In the genomic region with DNA sequence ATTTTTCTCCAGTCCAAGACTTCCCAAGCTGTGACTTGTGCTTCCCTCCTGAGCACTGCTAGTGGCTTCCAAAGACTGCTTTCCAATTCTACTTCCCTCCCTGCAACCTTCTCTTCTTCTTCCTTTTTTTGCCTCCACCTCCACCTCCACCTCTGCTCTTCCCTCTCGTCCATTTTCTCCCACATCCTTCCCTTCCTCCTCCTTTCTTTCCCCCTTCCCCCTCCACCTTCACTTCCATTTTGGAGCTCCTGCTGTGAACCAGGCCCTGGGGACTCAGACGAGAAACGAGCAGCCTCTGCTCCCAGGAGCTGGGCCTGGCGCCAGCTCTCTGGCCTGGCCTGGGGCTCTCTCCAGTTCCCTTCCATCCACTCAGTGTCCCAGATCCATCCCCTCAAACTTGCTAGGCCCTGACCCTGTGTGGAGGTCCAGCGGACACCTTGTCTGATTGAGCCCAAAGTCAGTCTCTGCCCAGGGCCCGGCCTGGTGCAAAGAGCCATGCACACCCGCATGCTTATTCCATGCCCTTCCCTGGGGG, we compare ENCODE assay signal across 22 cellular contexts. TPM values are rescaled to one million over a fixed set of nuclear protein-coding genes. Genes with fewer than 3 reads are reported as not detected.
A peak's percentile ranks its signal among the peaks of the same experiment; 100 is the strongest.
DNase-seq lines count a peak whose midpoint lies in the region; ATAC-seq and TF ChIP-seq lines count a peak whose summit lies in the region.
"Had no signal": no experiment of that assay in that cellular context is flagged by ENCODE, and none has a peak within 500 bp of the region (broad histone marks: within the 10 kb centered on the region; RNA-seq: fewer than 3 reads in every experiment).

No MANE protein-coding gene starts in this region.

- H3K27ac Mint-ChIP-seq in activated CD4-positive, alpha-beta T cell treated with anti-CD3 and anti-CD28 coated beads, Interleukin-2, amount 10 ng/mL, durations not matched to agents 7 days and 5 days = peak overlapping the region; percentile 26
- H3K27ac Mint-ChIP-seq in stimulated activated memory B cell treated with anti-CD40 and anti-IgM and Interleukin-4, amounts not matched to agents 10 μg/mL and 1 μg/mL and 100 μg/mL, for 72 hours = no peak overlapping the region

- H3K9ac ChIP-seq in mesenchymal stem cell (ENCODE audit: low read length) = no peak overlapping the region

- DNase-seq in activated CD4-positive, alpha-beta T cell treated with anti-CD3 and anti-CD28 coated beads, Interleukin-2, amount 10 ng/mL, durations not matched to agents 7 days and 5 days = no peak
- DNase-seq in activated CD4-positive, alpha-beta T cell treated with anti-CD3 and anti-CD28 coated beads, Interleukin-2, amount 50 U/mL, for 4 hours = no peak
- peak; percentile 70 for DNase-seq in BE2C
- peak; percentile 11 for DNase-seq in NCI-H1092 (lab: John Stamatoyannopoulos, UW)
- no peak for DNase-seq in mesenchymal stem cell
- DNase-seq in T-helper 2 cell = no peak
- DNase-seq: AML-193; C1 segment of cervical spinal cord; CD4-positive, alpha-beta memory T cell; COR-L47; DMS53; GOT3; HCEC 1CT; KBM-7; MV-4-11; NCI-H2029; NCI-H2227 treated with DMSO at 0.1 percent for 48 hours; NCI-H510A treated with DMSO at 0.1 percent for 48 hours; NCI-H774 had no signal

- H3K36me3 Mint-ChIP-seq in activated CD4-positive, alpha-beta T cell treated with anti-CD3 and anti-CD28 coated beads, Interleukin-2, amount 10 ng/mL, durations not matched to agents 7 days and 5 days (ENCODE audit: low read depth) = peaks cover 6% of the 10 kb centered on the region
- no peaks in the 10 kb centered on the region for H3K36me3 Mint-ChIP-seq in stimulated activated memory B cell treated with anti-CD40 and anti-IgM and Interleukin-4, amounts not matched to agents 10 μg/mL and 1 μg/mL and 100 μg/mL, for 72 hours
- H3K36me3 Mint-ChIP-seq: CD4-positive, alpha-beta memory T cell had no signal

- no peak overlapping the region for H3K4me2 ChIP-seq in mesenchymal stem cell (ENCODE audit: low read length, poor library complexity, severe bottlenecking)
- H3K4me2 ChIP-seq: A549 had no signal

- POLR2A ChIA-PET in activated CD4-positive, alpha-beta T cell treated with anti-CD3 and anti-CD28 coated beads, Interleukin-2, amount 10 ng/mL, durations not matched to agents 7 days and 5 days (lab: Charles Lee) = no interaction called here

- no peak overlapping the region for H3K4me3 Mint-ChIP-seq in activated CD4-positive, alpha-beta T cell treated with anti-CD3 and anti-CD28 coated beads, Interleukin-2, amount 10 ng/mL, durations not matched to agents 7 days and 5 days
- no peak overlapping the region for H3K4me3 Mint-ChIP-seq in stimulated activated memory B cell treated with anti-CD40 and anti-IgM and Interleukin-4, amounts not matched to agents 10 μg/mL and 1 μg/mL and 100 μg/mL, for 72 hours
- H3K4me3 Mint-ChIP-seq: CD4-positive, alpha-beta memory T cell had no signal

- no peak overlapping the region for H2AFZ ChIP-seq in mesenchymal stem cell (ENCODE audit: low read depth, low read length)

- no peaks in the 10 kb centered on the region for H3K79me1 ChIP-seq in mesenchymal stem cell (replicated peaks; ENCODE audit: low read length, poor library complexity, severe bottlenecking)

- no peak for TF ChIP-seq CTCF in BE2C (IDR thresholded peaks at IDR 0.05; ENCODE audit: low read depth, low read length)

- CTCF ChIA-PET in activated CD4-positive, alpha-beta T cell treated with anti-CD3 and anti-CD28 coated beads, Interleukin-2, amount 10 ng/mL, durations not matched to agents 7 days and 5 days (lab: Charles Lee) = interaction anchor here (5.5 kb wide), 1 partner anchor 8 kb away, joined by 30 read pairs; a partner anchor contains a TSS

- peak overlapping the region; percentile 28 for H4K91ac ChIP-seq in mesenchymal stem cell (ENCODE audit: low read length)

- no peak overlapping the region for H2BK15ac ChIP-seq in mesenchymal stem cell (ENCODE audit: low read depth, poor library complexity, severe bottlenecking)

- H3K9me3 ChIP-seq in BE2C (no peaks in the 10 kb centered on the region; the same call in 1 of the 2 replicates), mesenchymal stem cell (ENCODE audit: control insufficient read depth, low read length) (peaks cover 12% of the 10 kb centered on the region)
- H3K9me3 ChIP-seq: A549 had no signal

- no peak overlapping the region for H3K14ac ChIP-seq in mesenchymal stem cell (ENCODE audit: low read length in 2 of 2)

- H3K27ac ChIP-seq in mesenchymal stem cell (ENCODE audit: low read length, poor library complexity, severe bottlenecking) = no peak overlapping the region
- H3K27ac ChIP-seq: A549 had no signal

- H3K27me3 Mint-ChIP-seq in activated CD4-positive, alpha-beta T cell treated with anti-CD3 and anti-CD28 coated beads, Interleukin-2, amount 10 ng/mL, durations not matched to agents 7 days and 5 days = peaks cover 44% of the 10 kb centered on the region
- H3K27me3 Mint-ChIP-seq in stimulated activated memory B cell treated with anti-CD40 and anti-IgM and Interleukin-4, amounts not matched to agents 10 μg/mL and 1 μg/mL and 100 μg/mL, for 72 hours = peaks cover 46% of the 10 kb centered on the region
- H3K27me3 Mint-ChIP-seq: CD4-positive, alpha-beta memory T cell had no signal

- no peak overlapping the region for H2BK12ac ChIP-seq in mesenchymal stem cell (ENCODE audit: low read length in 2 of 2)

- H2BK5ac ChIP-seq in mesenchymal stem cell (ENCODE audit: low read depth, low read length, poor library complexity, severe bottlenecking) = no peak overlapping the region

- H2AK5ac ChIP-seq in mesenchymal stem cell (ENCODE audit: low read length, severe bottlenecking) = no peak overlapping the region

- H2BK120ac ChIP-seq in mesenchymal stem cell (ENCODE audit: low read depth, low read length) = no peak overlapping the region

- H3K36me3 ChIP-seq in BE2C = peaks cover 10% of the 10 kb centered on the region
- no peaks in the 10 kb centered on the region for H3K36me3 ChIP-seq in mesenchymal stem cell (ENCODE audit: control insufficient read depth in 1 of 2, insufficient read depth in 2 of 2, low read depth in 1 of 2, low read length in 2 of 2)

- H3K4me3 ChIP-seq in BE2C (ENCODE audit: low read depth, low read length) (no peak overlapping the region), mesenchymal stem cell (ENCODE audit: insufficient read depth in 1 of 2, low read depth in 1 of 2, low read length in 2 of 2) (no peak overlapping the region)
- H3K4me3 ChIP-seq: A549 had no signal

- H3K4me1 ChIP-seq in BE2C = peaks cover 18% of the 10 kb centered on the region
- H3K4me1 ChIP-seq in mesenchymal stem cell (ENCODE audit: control insufficient read depth, insufficient read depth, low read depth, low read length) = peaks cover 13% of the 10 kb centered on the region

- H3K4ac ChIP-seq in mesenchymal stem cell (ENCODE audit: low read depth in 1 of 2, low read length in 2 of 2) = no peak overlapping the region

- H3K18ac ChIP-seq in mesenchymal stem cell (ENCODE audit: low read depth in 1 of 2, low read length in 2 of 2) = no peak overlapping the region

- H3K9me3 Mint-ChIP-seq in activated CD4-positive, alpha-beta T cell treated with anti-CD3 and anti-CD28 coated beads, Interleukin-2, amount 10 ng/mL, durations not matched to agents 7 days and 5 days = no peaks in the 10 kb centered on the region
- H3K9me3 Mint-ChIP-seq in stimulated activated memory B cell treated with anti-CD40 and anti-IgM and Interleukin-4, amounts not matched to agents 10 μg/mL and 1 μg/mL and 100 μg/mL, for 72 hours = peaks cover 8% of the 10 kb centered on the region

- H3K27me3 ChIP-seq in BE2C = no peaks in the 10 kb centered on the region
- H3K27me3 ChIP-seq in mesenchymal stem cell (ENCODE audit: control insufficient read depth in 1 of 2, insufficient read depth in 1 of 2, low read length in 2 of 2) = peaks cover 27 to 44% of the 10 kb centered on the region in 2 experiments

- ATAC-seq in stimulated activated memory B cell treated with anti-CD40 and anti-IgM and Interleukin-4, amounts not matched to agents 10 μg/mL and 1 μg/mL and 100 μg/mL, for 72 hours = no peak
- ATAC-seq: A549 had no signal

- H3K4me1 Mint-ChIP-seq in activated CD4-positive, alpha-beta T cell treated with anti-CD3 and anti-CD28 coated beads, Interleukin-2, amount 10 ng/mL, durations not matched to agents 7 days and 5 days = peaks cover 19% of the 10 kb centered on the region
- H3K4me1 Mint-ChIP-seq in stimulated activated memory B cell treated with anti-CD40 and anti-IgM and Interleukin-4, amounts not matched to agents 10 μg/mL and 1 μg/mL and 100 μg/mL, for 72 hours = peaks cover 15% of the 10 kb centered on the region

- 93% methylated on average over 7 of the region's 7 CpGs for WGBS in mesenchymal stem cell

- no peak overlapping the region for H4K8ac ChIP-seq in mesenchymal stem cell (ENCODE audit: low read length)

- H3K23ac ChIP-seq in mesenchymal stem cell (ENCODE audit: low read length in 2 of 2) = no peak overlapping the region

RNA-seq across cellular contexts. Expression of a gene that starts 5.6 kb away (rescaled TPM):
- 1 to 10 TPM; 5.2 to 6.2 TPM for total RNA-seq in activated CD4-positive, alpha-beta T cell treated with anti-CD3 and anti-CD28 coated beads, Interleukin-2, amount 10 ng/mL, durations not matched to agents 7 days and 5 days
- polyA plus RNA-seq in BE2C (2012; ENCODE audit: insufficient read depth, insufficient read length, low read depth) = 86.0 TPM
- 5.9 TPM for polyA plus RNA-seq in mesenchymal stem cell (2013, experiment 1 of 2)
- polyA plus RNA-seq in mesenchymal stem cell (2013, experiment 2 of 2) = 5.1 TPM
- total RNA-seq: MCF 10A had no signal

Comparison
In these comparisons a context has a peak if more than half of its experiments do, and no peak if none do; other contexts are left out.
1. DNase-seq: peak in BE2C (single experiment) and NCI-H1092 (single experiment); none in activated CD4-positive, alpha-beta T cell treated with anti-CD3 and anti-CD28 coated beads, Interleukin-2, amount 10 ng/mL, durations not matched to agents 7 days and 5 days (single experiment), activated CD4-positive, alpha-beta T cell treated with anti-CD3 and anti-CD28 coated beads, Interleukin-2, amount 50 U/mL, for 4 hours (0 of 2), mesenchymal stem cell (single experiment) and T-helper 2 cell (0 of 5).